In genomic region chr6:143368426-143368825, GRCh38 we compare ENCODE assay signal across 9 cellular contexts.
A peak's percentile ranks its signal among the peaks of the same experiment; 100 is the strongest.
DNase-seq lines count a peak whose midpoint lies in the region; ATAC-seq and TF ChIP-seq lines count a peak whose summit lies in the region.
"Had no signal": no experiment of that assay in that cellular context is flagged by ENCODE, and none has a peak within 500 bp of the region (broad histone marks: within the 10 kb centered on the region; RNA-seq: fewer than 3 reads in every experiment).

No MANE protein-coding gene starts in this region.

- peaks cover 7% of the 10 kb centered on the region for H3K4me1 Mint-ChIP-seq in Calu3 (ENCODE audit: low read depth, unreplicated experiment)

- no TSS peak for BruUV-seq in Calu3 (replicated peaks; lab: Mats Ljungman, UMichigan)

- H3K36me3 Mint-ChIP-seq in Calu3 (ENCODE audit: insufficient read depth, unreplicated experiment), result peaks cover 3% of the 10 kb centered on the region

- H3K27ac Mint-ChIP-seq in Calu3 (ENCODE audit: unreplicated experiment), result no peak overlapping the region

- no peaks in the 10 kb centered on the region for H3K27me3 Mint-ChIP-seq in Calu3 (ENCODE audit: unreplicated experiment)

- ATAC-seq in GM18502 (IDR thresholded peaks at IDR 0.05; ENCODE audit: poor library complexity, unreplicated experiment), result peak; percentile 99
- peak; percentile 99 for ATAC-seq in GM21381 (IDR thresholded peaks at IDR 0.05; ENCODE audit: unreplicated experiment)
- ATAC-seq in HG03432 (IDR thresholded peaks at IDR 0.05; ENCODE audit: unreplicated experiment), result peak; percentile 99
- ATAC-seq in esophagus mucosa, result peak; percentile 29
- no peak for ATAC-seq in Right ventricle myocardium inferior

- intact Hi-C loops in Right ventricle myocardium inferior (cut with DNase I), result no loop called here
- intact Hi-C loops in Calu3 (cut with micrococcal nuclease; ENCODE audit: unreplicated experiment), result no loop called here

- no peak for TF ChIP-seq CTCF in Calu3 (IDR thresholded peaks at IDR 0.05; ENCODE audit: unreplicated experiment)

- DNase-seq in Right ventricle myocardium inferior (ENCODE audit: missing footprints) (no peak), NCI-H82 (lab: John Stamatoyannopoulos, UW) (no peak), Calu3 (no peak), NCI-H1048 (lab: John Stamatoyannopoulos, UW) (no peak)
- DNase-seq: H7 had no signal

- H3K9me3 Mint-ChIP-seq in Calu3 (ENCODE audit: low read depth, unreplicated experiment), result no peaks in the 10 kb centered on the region

- H3K4me3 Mint-ChIP-seq in Calu3 (ENCODE audit: low read depth, unreplicated experiment), result no peak overlapping the region

- CTCF ChIA-PET in Calu3 (lab: Charles Lee), result no interaction called here
